In genomic region chr3:152279474-152279873, GRCh38 we compare ENCODE assay signal across 16 cellular contexts. TPM values are rescaled to one million over a fixed set of nuclear protein-coding genes. Genes with fewer than 3 reads are reported as not detected.
DNase-seq lines count a peak whose midpoint lies in the region; ATAC-seq and TF ChIP-seq lines count a peak whose summit lies in the region.
"Had no signal": no experiment of that assay in that cellular context is flagged by ENCODE, and none has a peak within 500 bp of the region (broad histone marks: within the 10 kb centered on the region; RNA-seq: fewer than 3 reads in every experiment).

No MANE protein-coding gene starts in this region.

- intact Hi-C loops in psoas muscle (cut with DNase I), result no loop called here

- no peaks in the 10 kb centered on the region for H3K9me3 Mint-ChIP-seq in T-helper 2 cell treated with Interferon-gamma antibody and Interleukin-4, amounts not matched to agents 5 μg/mL and 100 μg/mL, for 36 hours
- H3K9me3 Mint-ChIP-seq in central memory CD8-positive, alpha-beta T cell, result no peaks in the 10 kb centered on the region

- WGBS in psoas muscle, 3 donors, result 76 to 90% (median 78%) methylated on average over 3 of the region's 3 CpGs

- H3K9ac ChIP-seq in Karpas-422 (ENCODE audit: low read length), result no peak overlapping the region

- peak overlapping the region; percentile 73 for H3K4me3 Mint-ChIP-seq in T-helper 2 cell treated with Interferon-gamma antibody and Interleukin-4, amounts not matched to agents 5 μg/mL and 100 μg/mL, for 36 hours
- peak overlapping the region; percentile 68 for H3K4me3 Mint-ChIP-seq in central memory CD8-positive, alpha-beta T cell

- 0 out of 2 replicates have a peak, but pooled peaks cover 8% of the 10 kb centered on the region for H4K20me1 ChIP-seq in Karpas-422 (ENCODE audit: insufficient read depth, low read depth, low read length)

- H3K27me3 ChIP-seq in Karpas-422 (ENCODE audit: low read length) (no peaks in the 10 kb centered on the region), psoas muscle (ENCODE audit: insufficient read depth in 3 of 3, low read length in 2 of 3) (no peaks in the 10 kb centered on the region)

- H3K27ac ChIP-seq in Karpas-422 (ENCODE audit: low read length), result peak overlapping the region; percentile 64
- peak overlapping the region; percentile 99 for H3K27ac ChIP-seq in psoas muscle
- H3K27ac ChIP-seq: WERI-Rb-1 had no signal

- H3K4me1 ChIP-seq in Karpas-422 (ENCODE audit: low read length) (peaks cover 95% of the 10 kb centered on the region), psoas muscle (peaks cover 87% of the 10 kb centered on the region)

- H3K36me3 ChIP-seq in Karpas-422 (ENCODE audit: insufficient read depth, low read length) (peaks cover 3% of the 10 kb centered on the region; the same call in 1 of the 2 replicates), psoas muscle (ENCODE audit: insufficient read depth in 1 of 2, low read depth in 1 of 2) (no peaks in the 10 kb centered on the region)
- H3K36me3 ChIP-seq: WERI-Rb-1 had no signal

- H3K27ac Mint-ChIP-seq in T-helper 2 cell treated with Interferon-gamma antibody and Interleukin-4, amounts not matched to agents 5 μg/mL and 100 μg/mL, for 36 hours, result peak overlapping the region; percentile 42
- H3K27ac Mint-ChIP-seq in central memory CD8-positive, alpha-beta T cell (ENCODE audit: low read depth), result peak overlapping the region; percentile 85

- no peaks in the 10 kb centered on the region for H3K9me2 ChIP-seq in Karpas-422 (replicated peaks; ENCODE audit: insufficient read depth, low read length)

- H3K4me2 ChIP-seq in Karpas-422 (ENCODE audit: low read depth, low read length, poor library complexity, severe bottlenecking), result peak overlapping the region; percentile 57

- peaks cover 100% of the 10 kb centered on the region for H3K79me2 ChIP-seq in Karpas-422 (ENCODE audit: low read length)

- no peak for TF ChIP-seq CTCF in psoas muscle (IDR thresholded peaks at IDR 0.05)

- peaks cover 26% of the 10 kb centered on the region for H3K36me3 Mint-ChIP-seq in T-helper 2 cell treated with Interferon-gamma antibody and Interleukin-4, amounts not matched to agents 5 μg/mL and 100 μg/mL, for 36 hours (ENCODE audit: low read depth)
- H3K36me3 Mint-ChIP-seq in central memory CD8-positive, alpha-beta T cell (ENCODE audit: insufficient read depth), result peaks cover 10% of the 10 kb centered on the region

- no peak for DNase-seq in T-helper 2 cell treated with Interferon-gamma antibody and Interleukin-4, amounts not matched to agents 5 μg/mL and 100 μg/mL, for 36 hours (ENCODE audit: low spot score)
- DNase-seq in T-helper 2 cell, result no peak
- DNase-seq in Karpas-422, result no peak
- no peak for DNase-seq in central memory CD8-positive, alpha-beta T cell (ENCODE audit: low spot score in 2 of 2)
- DNase-seq in psoas muscle, result no peak
- no peak for DNase-seq in SKM-1 (lab: John Stamatoyannopoulos, UW; ENCODE audit: unreplicated experiment)
- no peak for DNase-seq in stimulated activated CD4-positive, alpha-beta T cell treated with anti-CD3 and anti-CD28 coated beads, Interleukin-4, amount 100 ng/mL, for 24 hours
- DNase-seq in Ammon's horn (ENCODE audit: low spot score), result no peak
- DNase-seq: activated gamma-delta T cell, DMS153, H7, NCI-H1436 treated with DMSO at 0.1 percent for 48 hours, NCI-H774, SHP77, WERI-Rb-1 had no signal

- H3K9me3 ChIP-seq in Karpas-422 (ENCODE audit: low read length), result no peaks in the 10 kb centered on the region
- H3K9me3 ChIP-seq in psoas muscle, result no peaks in the 10 kb centered on the region

- no peak overlapping the region for H3K4me3 ChIP-seq in Karpas-422 (ENCODE audit: low read length)
- peak overlapping the region; percentile 91 for H3K4me3 ChIP-seq in psoas muscle
- H3K4me3 ChIP-seq: smooth muscle cell had no signal

- peaks cover 67% of the 10 kb centered on the region for H3K4me1 Mint-ChIP-seq in T-helper 2 cell treated with Interferon-gamma antibody and Interleukin-4, amounts not matched to agents 5 μg/mL and 100 μg/mL, for 36 hours (ENCODE audit: low read depth)
- H3K4me1 Mint-ChIP-seq in central memory CD8-positive, alpha-beta T cell, result peaks cover 75% of the 10 kb centered on the region

- H2AFZ ChIP-seq in Karpas-422 (ENCODE audit: low read length), result no peak overlapping the region

- no peaks in the 10 kb centered on the region for H3K27me3 Mint-ChIP-seq in T-helper 2 cell treated with Interferon-gamma antibody and Interleukin-4, amounts not matched to agents 5 μg/mL and 100 μg/mL, for 36 hours (ENCODE audit: low read depth)
- H3K27me3 Mint-ChIP-seq in central memory CD8-positive, alpha-beta T cell, result no peaks in the 10 kb centered on the region

- ATAC-seq in central memory CD8-positive, alpha-beta T cell (replicated peaks; ENCODE audit: extremely low read depth, poor library complexity, severe bottlenecking), result no peak
- no peak for ATAC-seq in psoas muscle

RNA-seq across cellular contexts. Expression of gene MBNL1, which starts 10.7 kb away (rescaled TPM):
- total RNA-seq in Karpas-422 (2014; rRNA removed; shearing (Covaris generic); ENCODE audit: low replicate concordance), result 172 and 265 TPM in 2 replicates
- 100 to 1,000 TPM; 179 to 281 (median 242) TPM for total RNA-seq in psoas muscle
- polyA plus RNA-seq in psoas muscle, result 100 to 1,000 TPM in 2 of 3 donors, 10 to 100 TPM in 1; 27.4 to 168 (median 108) TPM
